In genomic region chr6:170403451-170403850, GRCh38 we compare ENCODE assay signal across 12 cellular contexts.
DNase-seq lines count a peak whose midpoint lies in the region; ATAC-seq and TF ChIP-seq lines count a peak whose summit lies in the region.
"Had no signal": no experiment of that assay in that cellular context is flagged by ENCODE, and none has a peak within 500 bp of the region (broad histone marks: within the 10 kb centered on the region; RNA-seq: fewer than 3 reads in every experiment).

No MANE protein-coding gene starts in this region.

- CTCF ChIA-PET in activated CD8-positive, alpha-beta T cell treated with anti-CD3 and anti-CD28 coated beads, Interleukin-2, amount 10 ng/mL, durations not matched to agents 7 days and 5 days (lab: Charles Lee), result interaction anchor here (0.9 kb wide), 1 partner anchor 114 kb away, joined by 3 read pairs; no protein-coding TSS in a partner anchor

- H3K4me3 Mint-ChIP-seq in activated CD8-positive, alpha-beta T cell treated with anti-CD3 and anti-CD28 coated beads, Interleukin-2, amount 10 ng/mL, durations not matched to agents 7 days and 5 days, result no peak overlapping the region
- H3K4me3 Mint-ChIP-seq: activated CD4-positive, alpha-beta T cell treated with anti-CD3 and anti-CD28 coated beads, Interleukin-2, amount 10 ng/mL, durations not matched to agents 24 days and 14 days; dendritic cell treated with granulocyte-macrophage colony-stimulating factor and Interleukin-4, amounts not matched to agents 40 ng/mL and 50 ng/mL, for 4 days had no signal

- no peaks in the 10 kb centered on the region for H3K9me3 Mint-ChIP-seq in activated CD8-positive, alpha-beta T cell treated with anti-CD3 and anti-CD28 coated beads, Interleukin-2, amount 10 ng/mL, durations not matched to agents 7 days and 5 days (ENCODE audit: insufficient read depth)
- H3K9me3 Mint-ChIP-seq: activated CD4-positive, alpha-beta T cell treated with anti-CD3 and anti-CD28 coated beads, Interleukin-2, amount 10 ng/mL, durations not matched to agents 24 days and 14 days; dendritic cell treated with granulocyte-macrophage colony-stimulating factor and Interleukin-4, amounts not matched to agents 40 ng/mL and 50 ng/mL, for 4 days had no signal

- no peak for TF ChIP-seq POLR2A in thyroid gland (IDR thresholded peaks at IDR 0.05)

- in situ Hi-C loops in ACHN (cut with HindIII; ENCODE audit: low pct_ligation_motif_present, low pct_unique_long_range_greater_than_20kb, low sequenced_read_pairs), result no loop called here

- TF ChIP-seq CTCF in thyroid gland (IDR thresholded peaks at IDR 0.05), result no peak

- H3K4me1 Mint-ChIP-seq in activated CD8-positive, alpha-beta T cell treated with anti-CD3 and anti-CD28 coated beads, Interleukin-2, amount 10 ng/mL, durations not matched to agents 7 days and 5 days (ENCODE audit: low read depth), result peaks cover 4% of the 10 kb centered on the region
- H3K4me1 Mint-ChIP-seq: activated CD4-positive, alpha-beta T cell treated with anti-CD3 and anti-CD28 coated beads, Interleukin-2, amount 10 ng/mL, durations not matched to agents 24 days and 14 days had no signal

- no peak overlapping the region for H3K27ac Mint-ChIP-seq in activated CD8-positive, alpha-beta T cell treated with anti-CD3 and anti-CD28 coated beads, Interleukin-2, amount 10 ng/mL, durations not matched to agents 7 days and 5 days
- H3K27ac Mint-ChIP-seq: activated CD4-positive, alpha-beta T cell treated with anti-CD3 and anti-CD28 coated beads, Interleukin-2, amount 10 ng/mL, durations not matched to agents 24 days and 14 days; dendritic cell treated with granulocyte-macrophage colony-stimulating factor and Interleukin-4, amounts not matched to agents 40 ng/mL and 50 ng/mL, for 4 days had no signal

- H3K36me3 ChIP-seq in thyroid gland, result peaks cover 6 to 19% of the 10 kb centered on the region in 2 donors

- POLR2A ChIA-PET in activated CD8-positive, alpha-beta T cell treated with anti-CD3 and anti-CD28 coated beads, Interleukin-2, amount 10 ng/mL, durations not matched to agents 7 days and 5 days (lab: Charles Lee), result no interaction called here

- H3K27ac ChIP-seq in thyroid gland, result peak overlapping the region in 2 of 3 donors; percentile 13 to 63
- H3K27ac ChIP-seq: upper lobe of right lung had no signal

- peaks cover 15 to 29% of the 10 kb centered on the region in 2 donors for H3K4me1 ChIP-seq in thyroid gland
- H3K4me1 ChIP-seq: upper lobe of right lung had no signal

- no peak for DNase-seq in left cardiac atrium
- DNase-seq in Right ventricle myocardium inferior (ENCODE audit: missing footprints), result no peak
- peak; percentile 51 for DNase-seq in dermis blood vessel endothelial cell
- peak; percentile 66 for DNase-seq in iris pigment epithelial cell (ENCODE audit: low read depth)
- peak; percentile 19 to 21 for DNase-seq in thyroid gland
- DNase-seq in activated CD8-positive, alpha-beta T cell treated with anti-CD3 and anti-CD28 coated beads, Interleukin-2, amount 10 ng/mL, durations not matched to agents 7 days and 5 days, result no peak
- DNase-seq in ACHN, result no peak
- no peak for DNase-seq in putamen (ENCODE audit: low spot score)
- DNase-seq: activated CD4-positive, alpha-beta T cell treated with anti-CD3 and anti-CD28 coated beads, Interleukin-2, amount 10 ng/mL, durations not matched to agents 24 days and 14 days; NCI-H2107; upper lobe of right lung had no signal

- H3K9me3 ChIP-seq in thyroid gland, result no peaks in the 10 kb centered on the region
- H3K9me3 ChIP-seq: upper lobe of right lung had no signal

- intact Hi-C loops in left cardiac atrium (cut with DNase I) (no loop called here), Right ventricle myocardium inferior (cut with DNase I) (no loop called here), thyroid gland (cut with DNase I) (no loop called here)

- H3K36me3 Mint-ChIP-seq in activated CD8-positive, alpha-beta T cell treated with anti-CD3 and anti-CD28 coated beads, Interleukin-2, amount 10 ng/mL, durations not matched to agents 7 days and 5 days (ENCODE audit: low read depth), result peaks cover 35% of the 10 kb centered on the region

- no peaks in the 10 kb centered on the region for H3K27me3 ChIP-seq in thyroid gland
- H3K27me3 ChIP-seq: upper lobe of right lung had no signal

- WGBS in thyroid gland, 2 donors, result 46 to 77% methylated on average over 2 to 3 of the region's 3 CpGs

- no peaks in the 10 kb centered on the region for H3K27me3 Mint-ChIP-seq in activated CD8-positive, alpha-beta T cell treated with anti-CD3 and anti-CD28 coated beads, Interleukin-2, amount 10 ng/mL, durations not matched to agents 7 days and 5 days (ENCODE audit: low read depth)
- H3K27me3 Mint-ChIP-seq: activated CD4-positive, alpha-beta T cell treated with anti-CD3 and anti-CD28 coated beads, Interleukin-2, amount 10 ng/mL, durations not matched to agents 24 days and 14 days; dendritic cell treated with granulocyte-macrophage colony-stimulating factor and Interleukin-4, amounts not matched to agents 40 ng/mL and 50 ng/mL, for 4 days had no signal

- no peak overlapping the region for H3K4me3 ChIP-seq in thyroid gland (replicated peaks in 1 of 3)
- H3K4me3 ChIP-seq: upper lobe of right lung had no signal

- ATAC-seq in left cardiac atrium, result peak; percentile 27 to 42
- ATAC-seq in Right ventricle myocardium inferior, result no peak
- no peak for ATAC-seq in activated CD8-positive, alpha-beta T cell treated with anti-CD3 and anti-CD28 coated beads, Interleukin-2, amount 10 ng/mL, durations not matched to agents 7 days and 5 days
- ATAC-seq: upper lobe of right lung had no signal

Comparison
In these comparisons a context has a peak if more than half of its experiments do, and no peak if none do; other contexts are left out.
1. ATAC-seq: peak in left cardiac atrium (2 of 2); none in Right ventricle myocardium inferior (single experiment) and activated CD8-positive, alpha-beta T cell treated with anti-CD3 and anti-CD28 coated beads, Interleukin-2, amount 10 ng/mL, durations not matched to agents 7 days and 5 days (single experiment).
2. DNase-seq: peak in dermis blood vessel endothelial cell (single experiment), iris pigment epithelial cell (single experiment) and thyroid gland (2 of 2); none in left cardiac atrium (single experiment), Right ventricle myocardium inferior (single experiment), activated CD8-positive, alpha-beta T cell treated with anti-CD3 and anti-CD28 coated beads, Interleukin-2, amount 10 ng/mL, durations not matched to agents 7 days and 5 days (single experiment), ACHN (single experiment) and putamen (single experiment).